Comparison of ENCODE assay signal across 8 cellular contexts in genomic region chr10:76303682-76304316, GRCh38.
DNase-seq lines count a peak whose midpoint lies in the region; TF ChIP-seq lines count a peak whose summit lies in the region.

No MANE protein-coding gene starts in this region.

- H3K9me3 ChIP-seq in iPS DF 6.9 (ENCODE audit: control insufficient read depth, insufficient read depth, low read length): no peaks in the 10 kb centered on the region

- no peaks in the 10 kb centered on the region for H3K36me3 ChIP-seq in brain microvascular endothelial cell (replicated peaks)
- H3K36me3 ChIP-seq in iPS DF 6.9 (ENCODE audit: control insufficient read depth, insufficient read depth, low read length): no peaks in the 10 kb centered on the region

- H3K4me3 ChIP-seq in brain microvascular endothelial cell (ENCODE audit: low read depth, low read length) (no peak overlapping the region), iPS DF 6.9 (ENCODE audit: low read length) (no peak overlapping the region), coronary artery (no peak overlapping the region)

- WGBS in iPS DF 6.9 (ENCODE audit: insufficient coverage, insufficient read length): no CpG with 5 or more reads among the region's 8 CpGs

- H3K4me1 ChIP-seq in iPS DF 6.9 (ENCODE audit: control insufficient read depth, insufficient read depth, low read length): no peaks in the 10 kb centered on the region

- TF ChIP-seq CTCF in brain microvascular endothelial cell (IDR thresholded peaks at IDR 0.05; ENCODE audit: low read depth, low read length, missing control alignments): peak; percentile 84
- no peak for TF ChIP-seq CTCF in coronary artery (IDR thresholded peaks at IDR 0.05)

- peak; percentile 33 for DNase-seq in stimulated activated CD4-positive, alpha-beta T cell treated with anti-CD3 and anti-CD28 coated beads, Interleukin-15, amount 100 ng/mL, for 24 hours
- DNase-seq in stimulated activated CD4-positive, alpha-beta T cell treated with anti-CD3 and anti-CD28 coated beads, Interleukin-12 subunit alpha, Interleukin-12 subunit beta, amount 100 ng/mL, for 4 hours: no peak
- DNase-seq in HPDE6-E6E7 (ENCODE audit: extremely low spot score) (peak; percentile 54), NCI-H82 treated with DMSO at 0.1 percent for 48 hours (lab: John Stamatoyannopoulos, UW; ENCODE audit: unreplicated experiment) (peak; percentile 34), brain microvascular endothelial cell (peak; percentile 78), iPS DF 6.9 (ENCODE audit: low read depth, low spot score) (peak; percentile 54), smooth muscle cell of the brain vasculature (ENCODE audit: low read depth, low spot score) (peak; percentile 49), coronary artery (ENCODE audit: low spot score) (no peak)

- no peak overlapping the region for H3K27ac ChIP-seq in brain microvascular endothelial cell
- H3K27ac ChIP-seq in iPS DF 6.9 (ENCODE audit: low read length): no peak overlapping the region
- no peak overlapping the region for H3K27ac ChIP-seq in coronary artery

- in situ Hi-C loops in brain microvascular endothelial cell (cut with HindIII; ENCODE audit: low pct_ligation_motif_present, low sequenced_read_pairs): no loop called here

- H3K27me3 ChIP-seq in brain microvascular endothelial cell (replicated peaks) (no peaks in the 10 kb centered on the region), iPS DF 6.9 (ENCODE audit: control insufficient read depth, insufficient read depth, low read length) (no peaks in the 10 kb centered on the region)

Comparison
In these comparisons a context has a peak if more than half of its experiments do, and no peak if none do; other contexts are left out.
1. DNase-seq: peak in stimulated activated CD4-positive, alpha-beta T cell treated with anti-CD3 and anti-CD28 coated beads, Interleukin-15, amount 100 ng/mL, for 24 hours (single experiment), HPDE6-E6E7 (single experiment), NCI-H82 treated with DMSO at 0.1 percent for 48 hours (single experiment), brain microvascular endothelial cell (single experiment), iPS DF 6.9 (single experiment) and smooth muscle cell of the brain vasculature (single experiment); none in stimulated activated CD4-positive, alpha-beta T cell treated with anti-CD3 and anti-CD28 coated beads, Interleukin-12 subunit alpha, Interleukin-12 subunit beta, amount 100 ng/mL, for 4 hours (single experiment) and coronary artery (single experiment).